Comparison of ENCODE assay signal across 8 cellular contexts in genomic region chr19:18919895-18920204, GRCh38. TPM values are rescaled to one million over a fixed set of nuclear protein-coding genes. Genes with fewer than 3 reads are reported as not detected.
DNase-seq lines count a peak whose midpoint lies in the region; ATAC-seq, FAIRE-seq and TF ChIP-seq lines count a peak whose summit lies in the region.

No MANE protein-coding gene starts in this region.

- in situ Hi-C loops in GM12878 (cut with MboI), result no loop called here

- no peak for TF ChIP-seq RAD21 in GM12878 (IDR thresholded peaks at IDR 0.05; ENCODE audit: insufficient read depth, low read depth, low read length)

- no peak for TF ChIP-seq POLR2A in GM12878 (IDR thresholded peaks at IDR 0.05; ENCODE audit: low read depth, low read length)

- 0 out of 2 replicates have a peak, but pooled peaks cover 3% of the 10 kb centered on the region for H4K20me1 ChIP-seq in GM12878 (ENCODE audit: control insufficient read depth, insufficient read depth)

- no peak for FAIRE-seq in GM12878 (lab: Jason Lieb, UNC)

- no peak for ATAC-seq in GM12878
- no peak for ATAC-seq in lower lobe of right lung
- ATAC-seq in upper lobe of right lung, result no peak
- no peak for ATAC-seq in HG03025 (IDR thresholded peaks at IDR 0.05; ENCODE audit: low FRiP score, unreplicated experiment)
- ATAC-seq in HG03571 (IDR thresholded peaks at IDR 0.05; ENCODE audit: unreplicated experiment), result no peak

- intact Hi-C loops in GM12878 (cut with micrococcal nuclease; ENCODE audit: unreplicated experiment), result loop anchor here (2.0 kb wide), 1 partner anchor 283 kb away; the partner anchor contains the start of gene KLHL26
- intact Hi-C loops in lower lobe of right lung (cut with DNase I), result no loop called here
- intact Hi-C loops in upper lobe of right lung (cut with DNase I), result no loop called here

- TF ChIP-seq CTCF in GM12878 (IDR thresholded peaks at IDR 0.05 in 2 of 3, conservative IDR thresholded peaks at IDR 0.05 in 1 of 3; ENCODE audit: control insufficient read depth in 2 of 3, extremely low read depth in 1 of 3, insufficient read depth in 1 of 3, low read depth in 3 of 3, low read length in 3 of 3) (no peak), lower lobe of right lung (IDR thresholded peaks at IDR 0.05) (no peak), upper lobe of right lung (IDR thresholded peaks at IDR 0.05) (no peak)

- peak overlapping the region; percentile 91 for H3K9ac ChIP-seq in GM12878 (ENCODE audit: control insufficient read depth, insufficient read depth, low read length)

- POLR2A ChIA-PET in GM12878 (lab: Charles Lee), result interaction anchor here (0.6 to 1.4 kb wide), 6 partner anchors 29 to 361 kb away, joined by 3 to 4 read pairs (median 3); partner anchors contain the start of genes SLC25A42 and UBA52

- H3K36me3 Mint-ChIP-seq in activated naive CD4-positive, alpha-beta T cell treated with anti-CD3 and anti-CD28 coated beads, Interleukin-2, amount 50 U/mL, for 24 hours, result peaks cover 8% of the 10 kb centered on the region

- H3K27ac Mint-ChIP-seq in activated naive CD4-positive, alpha-beta T cell treated with anti-CD3 and anti-CD28 coated beads, Interleukin-2, amount 50 U/mL, for 24 hours, result peak overlapping the region; percentile 97

- H3K9me3 ChIP-seq in GM12878 (replicated peaks; ENCODE audit: control insufficient read depth, insufficient read depth, low read length) (no peaks in the 10 kb centered on the region), lower lobe of right lung (no peaks in the 10 kb centered on the region), upper lobe of right lung (no peaks in the 10 kb centered on the region)

- H3K9me3 Mint-ChIP-seq in activated naive CD4-positive, alpha-beta T cell treated with anti-CD3 and anti-CD28 coated beads, Interleukin-2, amount 50 U/mL, for 24 hours, result no peaks in the 10 kb centered on the region

- H3K27ac ChIP-seq in GM12878 (ENCODE audit: control insufficient read depth, insufficient read depth), result peak overlapping the region; percentile 47
- peak overlapping the region; percentile 84 for H3K27ac ChIP-seq in lower lobe of right lung
- peak overlapping the region; percentile 77 for H3K27ac ChIP-seq in upper lobe of right lung

- H3K4me3 ChIP-seq in GM12878, result peak overlapping the region; percentile 92
- peak overlapping the region; percentile 100 for H3K4me3 ChIP-seq in lower lobe of right lung
- H3K4me3 ChIP-seq in upper lobe of right lung, result peak overlapping the region; percentile 88

- SMC1A ChIA-PET in GM12878 (lab: Charles Lee; ENCODE audit: uncharacterized antibody, unreplicated experiment), result interaction anchor here (0.9 to 2.0 kb wide), 6 partner anchors 25 to 270 kb away, joined by 3 to 8 read pairs (median 4); no protein-coding TSS in a partner anchor

- DNase-seq in activated naive CD4-positive, alpha-beta T cell (lab: John Stamatoyannopoulos, UW), result no peak
- DNase-seq in GM12878 (ENCODE audit: low read depth, low spot score), result no peak
- DNase-seq in lower lobe of right lung, result no peak
- DNase-seq in upper lobe of right lung, result no peak
- DNase-seq in NCI-H1417 (lab: John Stamatoyannopoulos, UW), result no peak

- CTCF ChIA-PET in GM12878 (lab: Yijun Ruan, JAX), result interaction anchor here (0.8 to 1.7 kb wide), 6 partner anchors 67 to 532 kb away, joined by 3 to 10 read pairs (median 3); no protein-coding TSS in a partner anchor

- peaks cover 49% of the 10 kb centered on the region for H3K4me1 Mint-ChIP-seq in activated naive CD4-positive, alpha-beta T cell treated with anti-CD3 and anti-CD28 coated beads, Interleukin-2, amount 50 U/mL, for 24 hours

- peak overlapping the region; percentile 99 for H3K4me2 ChIP-seq in GM12878 (ENCODE audit: control insufficient read depth, insufficient read depth)

- H2AFZ ChIP-seq in GM12878 (ENCODE audit: control insufficient read depth, low read depth, low read length), result peak overlapping the region; percentile 37

- peaks cover 48% of the 10 kb centered on the region for H3K79me2 ChIP-seq in GM12878 (ENCODE audit: control insufficient read depth, insufficient read depth, low read length)

- BruUV-seq in GM12878 (replicated peaks; lab: Mats Ljungman, UMichigan), result TSS peak; percentile 81

- RAD21 ChIA-PET in GM12878 (lab: Charles Lee; ENCODE audit: unreplicated experiment), result interaction anchor here (0.8 to 1.7 kb wide), 7 partner anchors 20 to 376 kb away, joined by 3 to 10 read pairs (median 3); partner anchors contain the start of gene FKBP8

- H3K27me3 Mint-ChIP-seq in activated naive CD4-positive, alpha-beta T cell treated with anti-CD3 and anti-CD28 coated beads, Interleukin-2, amount 50 U/mL, for 24 hours, result no peaks in the 10 kb centered on the region

- H3K27me3 ChIP-seq in GM12878 (replicated peaks in 1 of 2; ENCODE audit: control insufficient read depth in 2 of 2, insufficient read depth in 2 of 2, low read length in 1 of 2) (no peaks in the 10 kb centered on the region), lower lobe of right lung (ENCODE audit: low read depth) (no peaks in the 10 kb centered on the region), upper lobe of right lung (no peaks in the 10 kb centered on the region)

- H3K4me1 ChIP-seq in GM12878 (ENCODE audit: control insufficient read depth, insufficient read depth, low read length), result peaks cover 8% of the 10 kb centered on the region
- H3K4me1 ChIP-seq in lower lobe of right lung, result peaks cover 41% of the 10 kb centered on the region
- H3K4me1 ChIP-seq in upper lobe of right lung, result peaks cover 23% of the 10 kb centered on the region

- H3K36me3 ChIP-seq in GM12878 (ENCODE audit: control insufficient read depth in 2 of 2, insufficient read depth in 2 of 2, low read length in 1 of 2) (peaks cover 13 to 16% of the 10 kb centered on the region in 2 experiments), lower lobe of right lung (peaks cover 45% of the 10 kb centered on the region), upper lobe of right lung (peaks cover 42% of the 10 kb centered on the region)

- H3K4me3 Mint-ChIP-seq in activated naive CD4-positive, alpha-beta T cell treated with anti-CD3 and anti-CD28 coated beads, Interleukin-2, amount 50 U/mL, for 24 hours, result peak overlapping the region; percentile 97

- under 1% methylated on average over 11 of the region's 15 CpGs for WGBS in GM12878 (ENCODE audit: insufficient coverage, insufficient replicate concordance, low lambda C conversion rate, missing lambda C conversion rate)

- no peak for TF ChIP-seq EP300 in GM12878 (IDR thresholded peaks at IDR 0.05; ENCODE audit: borderline replicate concordance in 1 of 2, control insufficient read depth in 1 of 2, low read depth in 2 of 2, low read length in 2 of 2)

RNA-seq across cellular contexts. Expression of gene DDX49, which starts 0.3 kb away (rescaled TPM):
- total RNA-seq in GM12878 (2013; cell fraction: nucleolus; rRNA removed), result 22.8 and 25.3 TPM in 2 replicates
- total RNA-seq in GM12878 (2014; rRNA removed), result 78.2 and 85.3 TPM in 2 replicates
- total RNA-seq in GM12878 (2014; rRNA removed; fragmentation: Illumina TruSeq; extraction: Trizol), result 39.0 and 39.8 TPM in 2 replicates
- total RNA-seq in GM12878 (2021), result 65.6 and 76.5 TPM in 2 replicates
- 20.4 TPM for polyA plus RNA-seq in GM12878 (2011; ENCODE audit: low read depth)
- polyA plus RNA-seq in GM12878 (2011; rRNA removed), result 20.0 and 36.9 TPM in 2 replicates
- 50.9 and 78.3 TPM in 2 replicates for polyA plus RNA-seq in GM12878 (2011; cell fraction: cytosol; rRNA removed)
- 60.3 and 73.4 TPM in 2 replicates for polyA plus RNA-seq in GM12878 (2011; cell fraction: nucleus; rRNA removed)
- polyA plus RNA-seq in GM12878 (2012), result 36.5 and 39.7 TPM in 2 replicates
- 7.1 and 25.6 TPM in 2 replicates for polyA plus RNA-seq in GM12878 (2014; fragmentation: Illumina TruSeq; extraction: Trizol)
- 1 to 10 TPM in 1 of 2 experiments, under 1 TPM in 1; 0.58 to 5.5 TPM for polyA plus RNA-seq in GM12878 (2014; fragmentation: Nextera tagmentation; extraction: Ambion mirVana)
- 56.4 and 68.9 TPM in 2 replicates for polyA plus RNA-seq in GM12878 (2014; rRNA removed)
- polyA plus RNA-seq in GM12878 (2016; fragmentation: Nextera tagmentation; extraction: Ambion mirVana), result 100 to 1,000 TPM in 1 of 2 experiments, 10 to 100 TPM in 1; 86.1 to 102 TPM
- 39.8 and 56.9 TPM in 2 replicates for polyA minus RNA-seq in GM12878 (2011; rRNA and poly(A)+ RNA removed)
- polyA minus RNA-seq in GM12878 (2011; cell fraction: cytosol; rRNA and poly(A)+ RNA removed), result 18.1 and 33.5 TPM in 2 replicates
- polyA minus RNA-seq in GM12878 (2011; cell fraction: nucleus; rRNA and poly(A)+ RNA removed), result 26.1 and 32.3 TPM in 2 replicates
- 32.2 TPM for total RNA-seq in lower lobe of right lung
- total RNA-seq in upper lobe of right lung, result 45.9 TPM

RNA-seq across cellular contexts. Expression of gene COPE, which starts 0.7 kb away (rescaled TPM):
- 79.3 and 88.6 TPM in 2 replicates for total RNA-seq in GM12878 (2013; cell fraction: nucleolus; rRNA removed)
- total RNA-seq in GM12878 (2014; rRNA removed), result 281 and 305 TPM in 2 replicates
- 101 and 113 TPM in 2 replicates for total RNA-seq in GM12878 (2014; rRNA removed; fragmentation: Illumina TruSeq; extraction: Trizol)
- 277 and 296 TPM in 2 replicates for total RNA-seq in GM12878 (2021)
- 86.9 TPM for polyA plus RNA-seq in GM12878 (2011; ENCODE audit: low read depth)
- 71.8 and 167 TPM in 2 replicates for polyA plus RNA-seq in GM12878 (2011; rRNA removed)
- 242 and 419 TPM in 2 replicates for polyA plus RNA-seq in GM12878 (2011; cell fraction: cytosol; rRNA removed)
- 239 and 284 TPM in 2 replicates for polyA plus RNA-seq in GM12878 (2011; cell fraction: nucleus; rRNA removed)
- polyA plus RNA-seq in GM12878 (2012), result 218 and 226 TPM in 2 replicates
- 4.3 and 47.5 TPM in 2 replicates for polyA plus RNA-seq in GM12878 (2014; fragmentation: Illumina TruSeq; extraction: Trizol)
- polyA plus RNA-seq in GM12878 (2014; fragmentation: Nextera tagmentation; extraction: Ambion mirVana), result 10 to 100 TPM in 1 of 2 experiments, 1 to 10 TPM in 1; 3.5 to 17.8 TPM
- polyA plus RNA-seq in GM12878 (2014; rRNA removed), result 278 and 310 TPM in 2 replicates
- 100 to 1,000 TPM; 387 to 464 TPM for polyA plus RNA-seq in GM12878 (2016; fragmentation: Nextera tagmentation; extraction: Ambion mirVana)
- 98.5 and 199 TPM in 2 replicates for polyA minus RNA-seq in GM12878 (2011; rRNA and poly(A)+ RNA removed)
- polyA minus RNA-seq in GM12878 (2011; cell fraction: cytosol; rRNA and poly(A)+ RNA removed), result 70.8 and 74.1 TPM in 2 replicates
- 41.2 and 72.7 TPM in 2 replicates for polyA minus RNA-seq in GM12878 (2011; cell fraction: nucleus; rRNA and poly(A)+ RNA removed)
- 145 TPM for total RNA-seq in lower lobe of right lung
- 141 TPM for total RNA-seq in upper lobe of right lung

RNA-seq across cellular contexts. Expression of gene HOMER3, which starts 21.2 kb away (rescaled TPM):
- 6.0 and 8.7 TPM in 2 replicates for total RNA-seq in GM12878 (2013; cell fraction: nucleolus; rRNA removed)
- 0.05 and 0.85 TPM in 2 replicates for total RNA-seq in GM12878 (2014; rRNA removed)
- total RNA-seq in GM12878 (2014; rRNA removed; fragmentation: Illumina TruSeq; extraction: Trizol), result 0.18 TPM in 1 of 2 replicates, not detected in the other
- total RNA-seq in GM12878 (2021), result 0.19 and 0.64 TPM in 2 replicates
- not detected for polyA plus RNA-seq in GM12878 (2011; ENCODE audit: low read depth)
- 6.3 and 10.6 TPM in 2 replicates for polyA plus RNA-seq in GM12878 (2011; rRNA removed)
- polyA plus RNA-seq in GM12878 (2011; cell fraction: cytosol; rRNA removed), result 9.0 and 12.3 TPM in 2 replicates
- polyA plus RNA-seq in GM12878 (2011; cell fraction: nucleus; rRNA removed), result 21.3 and 22.0 TPM in 2 replicates
- 0.74 and 0.84 TPM in 2 replicates for polyA plus RNA-seq in GM12878 (2012)
- 0.24 and 0.38 TPM in 2 replicates for polyA plus RNA-seq in GM12878 (2014; fragmentation: Illumina TruSeq; extraction: Trizol)
- not detected for polyA plus RNA-seq in GM12878 (2014; fragmentation: Nextera tagmentation; extraction: Ambion mirVana)
- polyA plus RNA-seq in GM12878 (2014; rRNA removed), result 0.70 and 0.73 TPM in 2 replicates
- polyA plus RNA-seq in GM12878 (2016; fragmentation: Nextera tagmentation; extraction: Ambion mirVana), result under 1 TPM; 0.35 to 0.36 TPM
- 4.8 and 7.7 TPM in 2 replicates for polyA minus RNA-seq in GM12878 (2011; rRNA and poly(A)+ RNA removed)
- polyA minus RNA-seq in GM12878 (2011; cell fraction: cytosol; rRNA and poly(A)+ RNA removed), result 3.0 and 4.7 TPM in 2 replicates
- polyA minus RNA-seq in GM12878 (2011; cell fraction: nucleus; rRNA and poly(A)+ RNA removed), result 5.7 and 6.6 TPM in 2 replicates
- total RNA-seq in lower lobe of right lung, result 20.5 TPM
- 29.3 TPM for total RNA-seq in upper lobe of right lung

RNA-seq across cellular contexts. Expression of gene CERS1, which starts 23.9 kb away (rescaled TPM):
- total RNA-seq in GM12878 (2013; cell fraction: nucleolus; rRNA removed), result not detected in 2 replicates
- total RNA-seq in GM12878 (2014; rRNA removed) (not detected in 2 replicates), GM12878 (2014; rRNA removed; fragmentation: Illumina TruSeq; extraction: Trizol) (not detected in 2 replicates), GM12878 (2021) (not detected in 2 replicates), lower lobe of right lung (not detected), upper lobe of right lung (not detected)
- polyA plus RNA-seq in GM12878 (2011; ENCODE audit: low read depth), result not detected
- polyA plus RNA-seq in GM12878 (2011; rRNA removed) (not detected in 2 replicates), GM12878 (2014; fragmentation: Illumina TruSeq; extraction: Trizol) (not detected in 2 replicates), GM12878 (2014; fragmentation: Nextera tagmentation; extraction: Ambion mirVana) (not detected), GM12878 (2014; rRNA removed) (0.16 TPM in 1 of 2 replicates, not detected in the other), GM12878 (2016; fragmentation: Nextera tagmentation; extraction: Ambion mirVana) (under 1 TPM in 1 of 2 experiments, not detected in 1; 0.19 TPM)
- not detected in 2 replicates for polyA plus RNA-seq in GM12878 (2011; cell fraction: cytosol; rRNA removed)
- polyA plus RNA-seq in GM12878 (2011; cell fraction: nucleus; rRNA removed), result not detected in 2 replicates
- 0.08 TPM in 1 of 2 replicates, not detected in the other for polyA plus RNA-seq in GM12878 (2012)
- not detected in 2 replicates for polyA minus RNA-seq in GM12878 (2011; rRNA and poly(A)+ RNA removed)
- not detected in 2 replicates for polyA minus RNA-seq in GM12878 (2011; cell fraction: cytosol; rRNA and poly(A)+ RNA removed)
- polyA minus RNA-seq in GM12878 (2011; cell fraction: nucleus; rRNA and poly(A)+ RNA removed), result not detected in 2 replicates
